23 cellular contexts compared by ENCODE assay signal in the genomic region with DNA sequence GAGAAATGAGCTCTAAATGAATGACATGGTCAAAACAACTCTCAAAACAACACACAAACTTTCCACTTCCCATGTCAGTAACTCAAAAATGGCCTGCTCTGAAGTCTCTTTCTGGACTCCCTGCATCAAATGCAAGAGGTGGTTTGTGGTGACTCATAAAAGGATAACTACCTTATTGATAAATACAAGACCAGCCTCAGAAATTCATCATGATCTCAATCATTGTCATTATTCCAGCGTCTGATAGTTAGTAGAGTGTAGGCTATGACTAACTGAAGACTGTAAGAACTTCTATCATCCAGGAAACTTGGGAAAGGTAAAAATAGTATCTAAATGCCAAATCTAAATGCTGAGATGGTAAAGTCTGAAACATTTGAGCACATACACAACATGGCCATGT.
"Had no signal": no experiment of that assay in that cellular context is flagged by ENCODE, and none has a peak within 500 bp of the region (broad histone marks: within the 10 kb centered on the region; RNA-seq: fewer than 3 reads in every experiment).

No MANE protein-coding gene starts in this region.

- H3K79me2 ChIP-seq: parathyroid adenoma had no signal

- H3K4me2 ChIP-seq: neural progenitor cell had no signal

- H3K36me3 ChIP-seq: gastrocnemius medialis, left lung, neural progenitor cell, right lobe of liver, suprapubic skin, transverse colon, upper lobe of right lung, uterus had no signal

- H3K4me1 ChIP-seq: gastrocnemius medialis, left lung, neural progenitor cell, parathyroid adenoma, right lobe of liver, suprapubic skin, transverse colon, upper lobe of right lung, uterus had no signal

- H3K9me3 ChIP-seq: gastrocnemius medialis, left lung, right lobe of liver, suprapubic skin, transverse colon, upper lobe of right lung, uterus had no signal

- H2AFZ ChIP-seq: neural progenitor cell, parathyroid adenoma had no signal

- H3K27me3 ChIP-seq: gastrocnemius medialis, left lung, neural progenitor cell, right lobe of liver, suprapubic skin, transverse colon, upper lobe of right lung, uterus had no signal

- H3K9ac ChIP-seq: neural progenitor cell, parathyroid adenoma had no signal

- ATAC-seq: effector memory CD8-positive, alpha-beta T cell; gastrocnemius medialis; left cardiac atrium; left lung; naive thymus-derived CD4-positive, alpha-beta T cell; right lobe of liver; stimulated activated naive CD8-positive, alpha-beta T cell treated with anti-CD3 and anti-CD28 coated beads, Interleukin-15, amount 100 ng/mL, for 72 hours; upper lobe of right lung had no signal

- DNase-seq: cortex of kidney; effector memory CD8-positive, alpha-beta T cell; gastrocnemius medialis; head of caudate nucleus; kidney; left cardiac atrium; left lung; mesendoderm; midbrain; naive thymus-derived CD4-positive, alpha-beta T cell; right lobe of liver; small intestine; stimulated activated CD4-positive, alpha-beta T cell treated with anti-CD3 and anti-CD28 coated beads, Interleukin-1b, Interleukin-23, amount 100 ng/mL, for 48 hours; stimulated activated CD4-positive, alpha-beta T cell treated with anti-CD3 and anti-CD28 coated beads, Interleukin-4, amount 100 ng/mL, for 1 hour; stimulated activated CD8-positive, alpha-beta memory T cell treated with anti-CD3 and anti-CD28 coated beads, Interleukin-4, amount 100 ng/mL, for 48 hours; stimulated activated naive CD4-positive, alpha-beta T cell; stimulated activated naive CD8-positive, alpha-beta T cell treated with anti-CD3 and anti-CD28 coated beads, Interleukin-15, amount 100 ng/mL, for 72 hours; transverse colon; upper lobe of right lung; uterus had no signal

- H3K4me3 ChIP-seq: gastrocnemius medialis, left lung, neural progenitor cell, right lobe of liver, suprapubic skin, transverse colon, upper lobe of right lung, uterus had no signal

- H3K27ac ChIP-seq: gastrocnemius medialis, left lung, neural progenitor cell, parathyroid adenoma, right lobe of liver, suprapubic skin, transverse colon, upper lobe of right lung, uterus had no signal
